21 cellular contexts compared by ENCODE assay signal in the genomic region with DNA sequence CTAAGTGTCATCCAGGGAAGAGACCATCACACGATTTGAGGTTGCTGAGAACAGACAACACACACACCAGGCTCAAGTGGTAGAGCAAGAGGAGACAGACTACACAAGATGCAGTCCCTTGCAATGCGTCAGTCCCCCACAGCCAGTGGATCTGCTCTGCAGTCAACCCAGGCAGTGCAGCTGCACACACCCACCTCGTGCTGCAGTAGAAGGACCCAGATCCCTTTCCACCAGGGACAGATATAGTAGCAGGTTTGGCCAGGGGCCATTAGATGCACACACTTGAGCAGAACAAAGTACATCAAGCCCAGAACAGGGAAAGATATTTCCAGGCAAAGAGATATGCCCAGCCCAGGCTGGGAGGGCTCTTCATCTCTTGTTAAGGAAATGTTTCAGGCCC.
"Had no signal": no experiment of that assay in that cellular context is flagged by ENCODE, and none has a peak within 500 bp of the region (broad histone marks: within the 10 kb centered on the region; RNA-seq: fewer than 3 reads in every experiment).

No MANE protein-coding gene starts in this region.

- H3K9me3 Mint-ChIP-seq: activated CD4-positive, alpha-beta T cell treated with anti-CD3 and anti-CD28 coated beads, Interleukin-2, amount 10 ng/mL, durations not matched to agents 24 days and 14 days; activated naive CD4-positive, alpha-beta T cell treated with anti-CD3 and anti-CD28 coated beads for 36 hours; activated naive CD8-positive, alpha-beta T cell treated with anti-CD3 and anti-CD28 coated beads, Interleukin-2, amount 10 ng/mL, durations not matched to agents 7 days and 5 days; activated T-cell treated with anti-CD3 and anti-CD28 coated beads, Interleukin-2, amount 50 U/mL, for 72 hours; dendritic cell treated with granulocyte-macrophage colony-stimulating factor and Interleukin-4, amounts not matched to agents 40 ng/mL and 50 ng/mL, for 4 days; neural progenitor cell; stimulated activated naive CD8-positive, alpha-beta T cell treated with anti-CD3 and anti-CD28 coated beads, Interleukin-15, amount 100 ng/mL, for 72 hours had no signal

- H3K36me3 Mint-ChIP-seq: activated naive CD8-positive, alpha-beta T cell treated with anti-CD3 and anti-CD28 coated beads, Interleukin-2, amount 10 ng/mL, durations not matched to agents 7 days and 5 days; naive B cell; neural progenitor cell had no signal

- DNase-seq: activated CD4-positive, alpha-beta memory T cell treated with anti-CD3 and anti-CD28 coated beads, Interleukin-2, amount 10 ng/mL, durations not matched to agents 7 days and 5 days; activated CD4-positive, alpha-beta T cell treated with anti-CD3 and anti-CD28 coated beads, Interleukin-2, amount 10 ng/mL, durations not matched to agents 24 days and 14 days; activated effector memory CD4-positive, alpha-beta T cell treated with Interleukin-2 at 50 U/mL for 16 hours; activated naive CD4-positive, alpha-beta T cell treated with anti-CD3 and anti-CD28 coated beads for 36 hours; activated naive CD8-positive, alpha-beta T cell treated with anti-CD3 and anti-CD28 coated beads, Interleukin-2, amount 10 ng/mL, durations not matched to agents 7 days and 5 days; activated T-cell treated with anti-CD3 and anti-CD28 coated beads, Interleukin-2, amount 50 U/mL, for 72 hours; body of pancreas; effector CD8-positive, alpha-beta T cell; erythroblast; foreskin fibroblast; hippocampal formation; mesenchymal stem cell; naive B cell; retina; stimulated activated CD4-positive, alpha-beta T cell treated with anti-CD3 and anti-CD28 coated beads, Interleukin-4, amount 100 ng/mL, for 4 hours; stimulated activated naive CD8-positive, alpha-beta T cell treated with anti-CD3 and anti-CD28 coated beads, Interleukin-15, amount 100 ng/mL, for 72 hours; trophoblast cell had no signal

- H3K4me1 Mint-ChIP-seq: activated CD4-positive, alpha-beta memory T cell treated with anti-CD3 and anti-CD28 coated beads, Interleukin-2, amount 10 ng/mL, durations not matched to agents 7 days and 5 days; activated CD4-positive, alpha-beta T cell treated with anti-CD3 and anti-CD28 coated beads, Interleukin-2, amount 10 ng/mL, durations not matched to agents 24 days and 14 days; activated naive CD8-positive, alpha-beta T cell treated with anti-CD3 and anti-CD28 coated beads, Interleukin-2, amount 10 ng/mL, durations not matched to agents 7 days and 5 days; naive B cell; neural progenitor cell; stimulated activated naive CD8-positive, alpha-beta T cell treated with anti-CD3 and anti-CD28 coated beads, Interleukin-15, amount 100 ng/mL, for 72 hours had no signal

- H3K27ac Mint-ChIP-seq: activated CD4-positive, alpha-beta memory T cell treated with anti-CD3 and anti-CD28 coated beads, Interleukin-2, amount 10 ng/mL, durations not matched to agents 7 days and 5 days; activated CD4-positive, alpha-beta T cell treated with anti-CD3 and anti-CD28 coated beads, Interleukin-2, amount 10 ng/mL, durations not matched to agents 24 days and 14 days; activated naive CD4-positive, alpha-beta T cell treated with anti-CD3 and anti-CD28 coated beads for 36 hours; activated naive CD8-positive, alpha-beta T cell treated with anti-CD3 and anti-CD28 coated beads, Interleukin-2, amount 10 ng/mL, durations not matched to agents 7 days and 5 days; activated T-cell treated with anti-CD3 and anti-CD28 coated beads, Interleukin-2, amount 50 U/mL, for 72 hours; dendritic cell treated with granulocyte-macrophage colony-stimulating factor and Interleukin-4, amounts not matched to agents 40 ng/mL and 50 ng/mL, for 4 days; naive B cell; neural progenitor cell; progenitor cell of endocrine pancreas; stimulated activated naive CD8-positive, alpha-beta T cell treated with anti-CD3 and anti-CD28 coated beads, Interleukin-15, amount 100 ng/mL, for 72 hours had no signal

- H3K27me3 Mint-ChIP-seq: activated CD4-positive, alpha-beta memory T cell treated with anti-CD3 and anti-CD28 coated beads, Interleukin-2, amount 10 ng/mL, durations not matched to agents 7 days and 5 days; activated CD4-positive, alpha-beta T cell treated with anti-CD3 and anti-CD28 coated beads, Interleukin-2, amount 10 ng/mL, durations not matched to agents 24 days and 14 days; activated naive CD8-positive, alpha-beta T cell treated with anti-CD3 and anti-CD28 coated beads, Interleukin-2, amount 10 ng/mL, durations not matched to agents 7 days and 5 days; dendritic cell treated with granulocyte-macrophage colony-stimulating factor and Interleukin-4, amounts not matched to agents 40 ng/mL and 50 ng/mL, for 4 days had no signal

- H3K4me3 Mint-ChIP-seq: activated CD4-positive, alpha-beta memory T cell treated with anti-CD3 and anti-CD28 coated beads, Interleukin-2, amount 10 ng/mL, durations not matched to agents 7 days and 5 days; activated CD4-positive, alpha-beta T cell treated with anti-CD3 and anti-CD28 coated beads, Interleukin-2, amount 10 ng/mL, durations not matched to agents 24 days and 14 days; activated naive CD4-positive, alpha-beta T cell treated with anti-CD3 and anti-CD28 coated beads for 36 hours; activated naive CD8-positive, alpha-beta T cell treated with anti-CD3 and anti-CD28 coated beads, Interleukin-2, amount 10 ng/mL, durations not matched to agents 7 days and 5 days; activated T-cell treated with anti-CD3 and anti-CD28 coated beads, Interleukin-2, amount 50 U/mL, for 72 hours; dendritic cell treated with granulocyte-macrophage colony-stimulating factor and Interleukin-4, amounts not matched to agents 40 ng/mL and 50 ng/mL, for 4 days; naive B cell; neural progenitor cell; stimulated activated naive CD8-positive, alpha-beta T cell treated with anti-CD3 and anti-CD28 coated beads, Interleukin-15, amount 100 ng/mL, for 72 hours had no signal

- ATAC-seq: activated CD4-positive, CD25-positive, alpha-beta regulatory T cell treated with anti-CD3 and anti-CD28 coated beads, Interleukin-2, amount 50 U/mL, for 24 hours; activated T-cell treated with anti-CD3 and anti-CD28 coated beads, Interleukin-2, amount 50 U/mL, for 72 hours; body of pancreas; stimulated activated naive CD8-positive, alpha-beta T cell treated with anti-CD3 and anti-CD28 coated beads, Interleukin-15, amount 100 ng/mL, for 72 hours had no signal
